In genomic region chr16:51648521-51648920, GRCh38 we compare ENCODE assay signal across 14 cellular contexts.
"Had no signal": no experiment of that assay in that cellular context is flagged by ENCODE, and none has a peak within 500 bp of the region (broad histone marks: within the 10 kb centered on the region; RNA-seq: fewer than 3 reads in every experiment).

No MANE protein-coding gene starts in this region.

- H3K36me3 ChIP-seq: adrenal gland, esophagus squamous epithelium, left lung had no signal

- DNase-seq: activated CD4-positive, alpha-beta memory T cell treated with anti-CD3 and anti-CD28 coated beads for 36 hours; activated CD4-positive, alpha-beta T cell treated with anti-CD3 and anti-CD28 coated beads for 36 hours; activated CD8-positive, alpha-beta memory T cell treated with anti-CD3 and anti-CD28 coated beads, Interleukin-2, amount 10 ng/mL, durations not matched to agents 7 days and 5 days; activated naive CD4-positive, alpha-beta T cell treated with anti-CD3 and anti-CD28 coated beads, Interleukin-2, amount 10 ng/mL, durations not matched to agents 7 days and 5 days; activated T-cell treated with anti-CD3 and anti-CD28 coated beads, Interleukin-2, amount 50 U/mL, for 1 hour; adrenal gland; central memory CD4-positive, alpha-beta T cell; effector CD4-positive, alpha-beta T cell; esophagus squamous epithelium; left lung; naive B cell had no signal

- H3K79me2 ChIP-seq: parathyroid adenoma had no signal

- H2AFZ ChIP-seq: parathyroid adenoma had no signal

- H3K27me3 ChIP-seq: adrenal gland, esophagus squamous epithelium, left lung had no signal

- ATAC-seq: activated CD4-positive, alpha-beta T cell treated with anti-CD3 and anti-CD28 coated beads for 36 hours; activated CD8-positive, alpha-beta memory T cell treated with anti-CD3 and anti-CD28 coated beads, Interleukin-2, amount 10 ng/mL, durations not matched to agents 7 days and 5 days; left lung; stimulated activated effector memory CD8-positive, alpha-beta T cell treated with anti-CD3 and anti-CD28 coated beads, Interleukin-12 subunit alpha, Interleukin-12 subunit beta, amount 100 ng/mL, for 72 hours had no signal

- H3K27ac ChIP-seq: adrenal gland, coronary artery, esophagus squamous epithelium, left lung, parathyroid adenoma had no signal

- H3K9me3 ChIP-seq: adrenal gland, esophagus squamous epithelium had no signal

- H3K9ac ChIP-seq: parathyroid adenoma had no signal

- H3K4me1 ChIP-seq: adrenal gland, esophagus squamous epithelium, left lung, parathyroid adenoma had no signal

- H3K4me3 ChIP-seq: adrenal gland, coronary artery, esophagus squamous epithelium, left lung had no signal
